ENCODE assay signal across 8 cellular contexts in the genomic region with DNA sequence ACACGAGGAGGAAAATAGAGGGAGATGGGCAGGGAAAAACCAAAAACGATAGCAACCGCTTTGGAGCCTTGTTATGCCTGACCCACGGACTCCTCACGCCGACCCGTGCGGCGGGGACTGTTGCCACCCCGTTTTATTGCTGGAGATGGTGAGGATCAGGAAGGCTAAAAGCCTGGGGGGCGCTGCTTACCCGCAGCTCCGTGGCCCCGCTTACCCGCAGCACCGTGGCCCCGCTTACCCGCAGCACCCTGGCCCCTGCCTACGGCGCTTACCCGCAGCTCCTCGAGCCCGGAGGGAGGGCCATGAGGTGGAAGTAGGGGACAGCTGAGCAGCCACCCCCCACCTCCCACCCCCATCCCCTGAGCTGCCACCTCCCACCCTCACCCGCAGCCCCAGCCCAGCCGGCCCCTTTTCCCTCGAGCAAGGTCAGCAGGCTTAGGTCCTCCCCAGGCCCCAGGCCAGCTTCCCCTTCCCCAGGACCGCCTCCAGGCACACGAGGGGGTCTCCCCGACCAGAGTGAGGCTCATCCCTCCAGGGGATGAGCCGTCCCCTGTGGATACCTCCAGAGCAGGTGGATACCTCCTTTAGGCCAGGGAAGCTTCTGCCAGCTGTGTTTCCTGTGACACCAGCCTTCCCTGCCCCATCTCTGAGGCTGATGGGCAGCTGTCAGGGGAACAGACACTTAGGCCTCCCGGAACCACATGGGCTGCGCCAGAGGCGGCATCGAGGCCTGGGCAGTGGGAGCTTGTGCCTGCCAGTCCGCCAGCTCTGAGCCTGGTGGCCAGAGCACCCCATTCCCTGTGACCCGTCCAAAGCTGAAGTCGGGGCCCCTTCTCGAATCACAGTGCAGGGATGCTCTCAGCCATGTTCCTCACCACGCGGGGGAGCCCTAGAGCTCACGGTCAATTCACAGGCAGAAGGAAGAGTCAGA.
DNase-seq lines count a peak whose midpoint lies in the region; ATAC-seq and TF ChIP-seq lines count a peak whose summit lies in the region.

No MANE protein-coding gene starts in this region.

- no peaks in the 10 kb centered on the region for H3K36me3 Mint-ChIP-seq in activated naive CD4-positive, alpha-beta T cell treated with anti-CD3 and anti-CD28 coated beads for 36 hours (ENCODE audit: low read depth)

- CTCF ChIA-PET in SK-N-SH (lab: Yijun Ruan, JAX), result interaction anchor here (0.7 to 10.9 kb wide), 46 partner anchors 9 to 241 kb away, joined by 3 to 502 read pairs (median 6); a partner anchor contains a TSS
- CTCF ChIA-PET in activated naive CD4-positive, alpha-beta T cell treated with anti-CD3 and anti-CD28 coated beads for 36 hours (lab: Charles Lee), result interaction anchor here (0.6 to 10.9 kb wide), 36 partner anchors 9 to 207 kb away, joined by 3 to 296 read pairs (median 4); a partner anchor contains a TSS

- H2AFZ ChIP-seq in GM23248, result peak overlapping the region; percentile 65
- no peak overlapping the region for H2AFZ ChIP-seq in SK-N-SH (ENCODE audit: low read depth)

- H3K4me1 Mint-ChIP-seq in activated naive CD4-positive, alpha-beta T cell treated with anti-CD3 and anti-CD28 coated beads for 36 hours (ENCODE audit: low read depth), result peaks cover 14% of the 10 kb centered on the region

- H3K4me3 ChIP-seq in GM23248, result peak overlapping the region; percentile 31; the same call in 1 of the 2 replicates
- no peak overlapping the region; a peak in 1 of 4 replicates for H3K4me3 ChIP-seq in SK-N-SH (ENCODE audit: low read depth in 2 of 2, low read length in 1 of 2)
- no peak overlapping the region for H3K4me3 ChIP-seq in right cardiac atrium (ENCODE audit: low read length)

- peak overlapping the region; percentile 58 for H3K4me3 Mint-ChIP-seq in activated naive CD4-positive, alpha-beta T cell treated with anti-CD3 and anti-CD28 coated beads for 36 hours

- peaks cover 17% of the 10 kb centered on the region for H3K27me3 Mint-ChIP-seq in activated naive CD4-positive, alpha-beta T cell treated with anti-CD3 and anti-CD28 coated beads for 36 hours (ENCODE audit: low read depth)

- H3K27me3 ChIP-seq in GM23248 (replicated peaks; ENCODE audit: insufficient read depth) (peaks cover 26% of the 10 kb centered on the region), SK-N-SH (ENCODE audit: insufficient read depth) (peaks cover 27% of the 10 kb centered on the region; the same call in 1 of the 2 replicates), right cardiac atrium (ENCODE audit: control insufficient read depth, insufficient read depth) (no peaks in the 10 kb centered on the region)

- DNase-seq in AG09319 (ENCODE audit: extremely low read depth, low read depth), result no peak
- peak; percentile 59 for DNase-seq in GM23248
- peak; percentile 36 for DNase-seq in SK-N-SH
- peak; percentile 88 for DNase-seq in activated naive CD4-positive, alpha-beta T cell treated with anti-CD3 and anti-CD28 coated beads for 36 hours
- peak; percentile 50 to 88 (median 82) for DNase-seq in right cardiac atrium
- DNase-seq in stimulated activated CD4-positive, alpha-beta T cell treated with anti-CD3 and anti-CD28 coated beads, Interleukin-12 subunit alpha, Interleukin-12 subunit beta, amount 100 ng/mL, for 48 hours (ENCODE audit: low read depth in 2 of 3, low spot score in 1 of 3), result peak; percentile 43 to 83 (median 68)

- H3K36me3 ChIP-seq in GM23248 (ENCODE audit: low read depth) (no peaks in the 10 kb centered on the region), SK-N-SH (replicated peaks in 1 of 2; ENCODE audit: control insufficient read depth in 1 of 2, insufficient read depth in 2 of 2, low read length in 1 of 2) (no peaks in the 10 kb centered on the region)

- H3K79me2 ChIP-seq in GM23248 (ENCODE audit: insufficient read depth), result no peaks in the 10 kb centered on the region
- H3K79me2 ChIP-seq in SK-N-SH (ENCODE audit: insufficient read depth), result no peaks in the 10 kb centered on the region

- intact Hi-C loops in activated naive CD4-positive, alpha-beta T cell treated with anti-CD3 and anti-CD28 coated beads for 36 hours (cut with micrococcal nuclease), result loop anchor here (1.0 to 5.0 kb wide), 4 partner anchors 16 to 76 kb away; no protein-coding TSS in a partner anchor
- intact Hi-C loops in right cardiac atrium (cut with DNase I), result loop anchor here in 3 of 4 donors (2.0 to 10.0 kb wide), 3 partner anchors 75 to 91 kb away; a partner anchor contains a TSS

- in situ Hi-C loops in GM23248 (cut with MboI), result no loop called here

- H3K9me2 ChIP-seq in GM23248 (ENCODE audit: insufficient read depth) (no peaks in the 10 kb centered on the region), SK-N-SH (no peaks in the 10 kb centered on the region)

- no peaks in the 10 kb centered on the region for H3K9me3 Mint-ChIP-seq in activated naive CD4-positive, alpha-beta T cell treated with anti-CD3 and anti-CD28 coated beads for 36 hours

- POLR2A ChIA-PET in SK-N-SH (lab: Yijun Ruan, JAX), result interaction anchor here (1.6 to 1.8 kb wide), 2 partner anchors 18 to 76 kb away, joined by 4 to 7 read pairs; no protein-coding TSS in a partner anchor

- H3K9ac ChIP-seq in GM23248, result no peak overlapping the region
- H3K9ac ChIP-seq in SK-N-SH, result no peak overlapping the region

- H3K9me3 ChIP-seq in GM23248 (ENCODE audit: low read depth), result no peaks in the 10 kb centered on the region
- H3K9me3 ChIP-seq in SK-N-SH, result no peaks in the 10 kb centered on the region
- no peaks in the 10 kb centered on the region for H3K9me3 ChIP-seq in right cardiac atrium (ENCODE audit: control insufficient read depth, low read length)

- H3K27ac ChIP-seq in GM23248 (no peak overlapping the region), SK-N-SH (ENCODE audit: low read depth in 2 of 2, low read length in 1 of 2) (no peak overlapping the region), right cardiac atrium (ENCODE audit: low read length) (no peak overlapping the region)

- peak overlapping the region; percentile 23 for H3K4me2 ChIP-seq in GM23248 (ENCODE audit: unreplicated experiment)
- H3K4me2 ChIP-seq in SK-N-SH, result peak overlapping the region; percentile 56; the same call in 1 of the 2 replicates

- no peak for TF ChIP-seq EP300 in SK-N-SH (IDR thresholded peaks at IDR 0.05; ENCODE audit: borderline replicate concordance in 1 of 2, low read depth in 1 of 2, low read length in 1 of 2)

- peaks cover 10% of the 10 kb centered on the region; the same call in 1 of the 2 replicates for H3K4me1 ChIP-seq in GM23248 (ENCODE audit: insufficient read depth)
- H3K4me1 ChIP-seq in SK-N-SH (ENCODE audit: control insufficient read depth in 1 of 2, insufficient read depth in 2 of 2, low read depth in 1 of 2, low read length in 1 of 2), result peaks cover 0 to 5% of the 10 kb centered on the region in 2 experiments; a peak in 1 of 4 replicates
- H3K4me1 ChIP-seq in right cardiac atrium (ENCODE audit: control insufficient read depth, insufficient read depth, low read length), result no peaks in the 10 kb centered on the region

- H3K27ac Mint-ChIP-seq in activated naive CD4-positive, alpha-beta T cell treated with anti-CD3 and anti-CD28 coated beads for 36 hours, result no peak overlapping the region

- WGBS in GM23248 (ENCODE audit: low coverage in 1 of 2, low lambda C conversion rate in 2 of 2, missing lambda C conversion rate in 2 of 2), 2 experiments, result 17 to 29% methylated on average over 28 to 41 of the region's 41 CpGs
- WGBS in SK-N-SH (ENCODE audit: low lambda C conversion rate), result 67% methylated on average over 33 of the region's 41 CpGs
- WGBS in right cardiac atrium, result 40% methylated on average over 41 of the region's 41 CpGs

- H3F3A ChIP-seq in GM23248 (ENCODE audit: insufficient read depth) (peaks cover 9% of the 10 kb centered on the region; the same call in 1 of the 2 replicates), SK-N-SH (replicated peaks; ENCODE audit: insufficient read depth) (no peaks in the 10 kb centered on the region)

- no peaks in the 10 kb centered on the region for H4K20me1 ChIP-seq in GM23248 (ENCODE audit: insufficient read depth)
- H4K20me1 ChIP-seq in SK-N-SH (ENCODE audit: insufficient read depth), result no peaks in the 10 kb centered on the region

- peak; percentile 18; the same call in 1 of the 2 replicates for TF ChIP-seq RAD21 in SK-N-SH (IDR thresholded peaks at IDR 0.05; ENCODE audit: low read length)

- TF ChIP-seq CTCF in AG09319 (IDR thresholded peaks at IDR 0.05; ENCODE audit: low read depth, low read length) (peak; percentile 72), SK-N-SH (IDR thresholded peaks at IDR 0.05) (peak; percentile 38)

- ATAC-seq in right cardiac atrium (peak; percentile 27 to 45), GM18502 (IDR thresholded peaks at IDR 0.05; ENCODE audit: poor library complexity, unreplicated experiment) (no peak), GM21576 (IDR thresholded peaks at IDR 0.05; ENCODE audit: unreplicated experiment) (no peak)

TF ChIP-seq in SK-N-SH, 30 proteins besides CTCF, POLR2A, EP300 and RAD21:
- TF ChIP-seq SMC3 (IDR thresholded peaks at IDR 0.05; ENCODE audit: low read depth, low read length) (peak; percentile 17; the same call in 1 of the 2 replicates), POLR2AphosphoS5 (IDR thresholded peaks at IDR 0.05; ENCODE audit: low read depth, low read length) (no peak), RXRA (IDR thresholded peaks at IDR 0.05; ENCODE audit: borderline replicate concordance, low read depth) (no peak)
- TF ChIP-seq, protein P1, sequence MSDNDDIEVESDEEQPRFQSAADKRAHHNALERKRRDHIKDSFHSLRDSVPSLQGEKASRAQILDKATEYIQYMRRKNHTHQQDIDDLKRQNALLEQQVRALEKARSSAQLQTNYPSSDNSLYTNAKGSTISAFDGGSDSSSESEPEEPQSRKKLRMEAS (IDR thresholded peaks at IDR 0.05; ENCODE audit: low read depth), result no peak

Comparison
In these comparisons a context has a peak if more than half of its experiments do, and no peak if none do; other contexts are left out.
1. ATAC-seq: peak in right cardiac atrium (2 of 2); none in GM18502 (single experiment) and GM21576 (single experiment).